11 cellular contexts compared by ENCODE assay signal in the genomic region with DNA sequence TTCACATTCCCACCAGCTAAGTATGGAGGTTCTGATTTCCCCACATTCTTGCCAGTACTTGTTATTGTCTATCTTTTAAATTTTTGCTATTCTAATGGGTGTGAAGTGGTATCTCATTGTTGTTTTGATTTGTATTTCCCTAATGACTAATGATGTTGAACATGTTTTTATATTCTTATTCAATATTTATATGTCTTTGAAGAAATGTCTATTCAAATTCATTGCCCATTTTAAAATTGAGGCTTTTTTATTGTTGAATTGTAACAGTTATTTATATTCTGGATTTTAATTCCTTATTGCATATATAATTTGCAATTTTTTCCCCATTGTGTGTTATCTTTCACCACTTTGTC.
"Had no signal": no experiment of that assay in that cellular context is flagged by ENCODE, and none has a peak within 500 bp of the region (broad histone marks: within the 10 kb centered on the region; RNA-seq: fewer than 3 reads in every experiment).

No MANE protein-coding gene starts in this region.

- H3K9ac ChIP-seq: GM23248 had no signal

- H2AFZ ChIP-seq: GM23248, GM23338 had no signal

- H3K4me3 ChIP-seq: GM23248, GM23338, HAP-1 had no signal

- DNase-seq: GM23248, GOT3, H7, H9, HCEC 1CT, HFFc6 had no signal

- H3K9me3 ChIP-seq: HAP-1 had no signal

- H3K27ac ChIP-seq: GM23248 had no signal

- FAIRE-seq: H1, H54 had no signal

- ATAC-seq: GM23338, HCT116 had no signal

- H3K4me1 ChIP-seq: HAP-1 had no signal

- H3K4me2 ChIP-seq: GM23338 had no signal

- H3K36me3 ChIP-seq: HAP-1 had no signal
